Comparison of ENCODE assay signal across 9 cellular contexts in the genomic region with DNA sequence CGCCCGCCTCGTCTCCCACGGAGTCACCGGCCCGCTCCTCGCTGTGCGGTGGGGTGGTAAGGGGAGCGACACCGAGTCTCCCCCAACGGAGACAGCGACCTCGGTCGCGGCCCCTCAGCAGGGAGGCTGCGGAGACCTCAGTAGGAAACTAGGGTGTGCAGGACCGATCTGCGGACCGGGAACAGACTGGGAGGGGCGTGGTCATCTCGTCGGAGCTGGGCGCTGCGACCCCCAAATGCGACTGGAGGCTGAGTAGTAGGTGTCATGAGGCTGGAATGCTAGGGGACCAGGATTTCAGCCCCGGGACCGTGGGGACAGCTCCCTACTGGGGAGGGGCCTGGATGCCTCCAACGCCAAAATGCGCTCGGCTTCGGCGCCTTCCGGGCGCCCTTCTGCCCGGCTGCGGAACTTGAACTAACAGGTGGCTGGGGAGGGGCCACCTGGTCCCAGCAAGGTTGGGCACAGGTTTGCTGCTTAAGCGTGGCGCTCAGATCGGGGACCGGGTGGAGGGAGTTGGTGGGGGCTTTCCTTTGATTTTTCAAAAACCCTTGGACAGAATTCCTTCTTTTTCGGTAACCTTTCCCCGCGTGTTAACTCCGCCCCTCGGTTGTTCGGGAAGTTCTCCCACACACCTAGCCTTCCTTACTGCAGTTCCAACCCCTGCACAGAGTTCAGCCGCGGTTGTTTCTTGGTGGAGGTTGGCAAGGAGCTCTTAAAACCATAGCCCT. TPM values are rescaled to one million over a fixed set of nuclear protein-coding genes. Genes with fewer than 3 reads are reported as not detected.
DNase-seq lines count a peak whose midpoint lies in the region; ATAC-seq, FAIRE-seq and TF ChIP-seq lines count a peak whose summit lies in the region.
"Had no signal": no experiment of that assay in that cellular context is flagged by ENCODE, and none has a peak within 500 bp of the region (broad histone marks: within the 10 kb centered on the region; RNA-seq: fewer than 3 reads in every experiment).

No MANE protein-coding gene starts in this region.

- no peak for FAIRE-seq in astrocyte (lab: Jason Lieb, UNC)
- no peak for FAIRE-seq in HepG2 (lab: Jason Lieb, UNC)

- CTCF ChIA-PET in activated CD8-positive, alpha-beta memory T cell treated with anti-CD3 and anti-CD28 coated beads, Interleukin-2, amount 10 ng/mL, durations not matched to agents 7 days and 5 days (lab: Charles Lee): interaction anchor here (1.3 kb wide), 1 partner anchor 67 kb away, joined by 3 read pairs; no protein-coding TSS in a partner anchor
- CTCF ChIA-PET in HepG2 (lab: Yijun Ruan, JAX; ENCODE audit: low intra/inter-chr PET ratio, low total read pairs): no interaction called here

- TF ChIP-seq CTCF in astrocyte (IDR thresholded peaks at IDR 0.05; ENCODE audit: insufficient read depth, low read depth, low read length) (no peak), HepG2 (CRISPR knock-in tag; IDR thresholded peaks at IDR 0.05) (no peak), tibial artery (IDR thresholded peaks at IDR 0.05) (no peak)

- H3K36me3 ChIP-seq in astrocyte (ENCODE audit: insufficient read depth, low read length) (no peaks in the 10 kb centered on the region), HepG2 (replicated peaks in 1 of 2; ENCODE audit: control insufficient read depth in 1 of 2, insufficient read depth in 2 of 2, low read length in 2 of 2) (no peaks in the 10 kb centered on the region), tibial artery (no peaks in the 10 kb centered on the region)

- peak overlapping the region; percentile 66 for H2AFZ ChIP-seq in astrocyte (ENCODE audit: low read depth, low read length)
- H2AFZ ChIP-seq in HepG2 (ENCODE audit: low read length): no peak overlapping the region

- H4K20me1 ChIP-seq in astrocyte (ENCODE audit: insufficient read depth, low read length): no peaks in the 10 kb centered on the region
- no peaks in the 10 kb centered on the region for H4K20me1 ChIP-seq in HepG2 (ENCODE audit: insufficient read depth, low read length)

- no TSS peak for BruUV-seq in HepG2 (replicated peaks; lab: Mats Ljungman, UMichigan)

- H3K9me3 Mint-ChIP-seq in activated CD8-positive, alpha-beta memory T cell treated with anti-CD3 and anti-CD28 coated beads, Interleukin-2, amount 10 ng/mL, durations not matched to agents 7 days and 5 days (ENCODE audit: low read depth): no peaks in the 10 kb centered on the region
- peaks cover 3% of the 10 kb centered on the region for H3K9me3 Mint-ChIP-seq in astrocyte (ENCODE audit: unreplicated experiment)

- POLR2A ChIA-PET in HepG2 (lab: Yijun Ruan, JAX): no interaction called here

- H3K4me2 ChIP-seq in astrocyte (ENCODE audit: low read length) (peak overlapping the region; percentile 85), HepG2 (ENCODE audit: low read depth, low read length) (no peak overlapping the region)

- H3K9me3 ChIP-seq in astrocyte (ENCODE audit: insufficient read depth, low read depth, low read length) (no peaks in the 10 kb centered on the region), HepG2 (ENCODE audit: low read length) (no peaks in the 10 kb centered on the region), tibial artery (no peaks in the 10 kb centered on the region)

- intact Hi-C loops in HepG2 (cut with micrococcal nuclease; ENCODE audit: unreplicated experiment): loop anchor here (5.0 kb wide), 1 partner anchor 1964 kb away; no protein-coding TSS in a partner anchor
- intact Hi-C loops in tibial artery (cut with DNase I; ENCODE audit: low total_unique reads): no loop called here

- H3K9ac ChIP-seq in astrocyte (ENCODE audit: low read length) (no peak overlapping the region), HepG2 (ENCODE audit: insufficient read depth, low read depth, low read length) (no peak overlapping the region)

- no peak overlapping the region for H3K27ac ChIP-seq in astrocyte (ENCODE audit: low read depth, low read length)
- no peak overlapping the region for H3K27ac ChIP-seq in HepG2 (ENCODE audit: extremely low read length, insufficient read depth, low read length)
- H3K27ac ChIP-seq in tibial artery: no peak overlapping the region

- TF ChIP-seq RAD21 in HepG2 (CRISPR knock-in tag; IDR thresholded peaks at IDR 0.05): no peak

- H3K27me3 Mint-ChIP-seq in activated CD8-positive, alpha-beta memory T cell treated with anti-CD3 and anti-CD28 coated beads, Interleukin-2, amount 10 ng/mL, durations not matched to agents 7 days and 5 days: peaks cover 68% of the 10 kb centered on the region
- H3K27me3 Mint-ChIP-seq in astrocyte (ENCODE audit: low read depth, unreplicated experiment): peaks cover 65% of the 10 kb centered on the region

- H3K4me1 Mint-ChIP-seq in activated CD8-positive, alpha-beta memory T cell treated with anti-CD3 and anti-CD28 coated beads, Interleukin-2, amount 10 ng/mL, durations not matched to agents 7 days and 5 days: peaks cover 9% of the 10 kb centered on the region
- no peaks in the 10 kb centered on the region for H3K4me1 Mint-ChIP-seq in astrocyte (ENCODE audit: low read depth, unreplicated experiment)

- H3K27me3 ChIP-seq in astrocyte (ENCODE audit: insufficient read depth, low read length): peaks cover 52% of the 10 kb centered on the region
- peaks cover 9 to 77% of the 10 kb centered on the region in 2 experiments; a peak in 4 of 5 replicates for H3K27me3 ChIP-seq in HepG2 (ENCODE audit: control insufficient read depth in 1 of 2, insufficient read depth in 2 of 2, low read length in 2 of 2)
- peaks cover 0 to 88% of the 10 kb centered on the region in 2 donors for H3K27me3 ChIP-seq in tibial artery

- no peak for TF ChIP-seq POLR2A in HepG2 (IDR thresholded peaks at IDR 0.05; ENCODE audit: insufficient read depth in 1 of 2, low read depth in 2 of 2, low read length in 2 of 2)

- H3K4me3 ChIP-seq in astrocyte (ENCODE audit: insufficient read depth, low read depth, low read length) (peak overlapping the region; percentile 37), HepG2 (replicated peaks in 1 of 3; ENCODE audit: insufficient read depth in 1 of 3, low read depth in 2 of 3, low read length in 3 of 3) (no peak overlapping the region), tibial artery (peak overlapping the region; percentile 31 to 51)

- no peak for DNase-seq in activated CD8-positive, alpha-beta memory T cell treated with anti-CD3 and anti-CD28 coated beads, Interleukin-2, amount 10 ng/mL, durations not matched to agents 7 days and 5 days
- DNase-seq in activated CD8-positive, alpha-beta memory T cell treated with anti-CD3 and anti-CD28 coated beads, Interleukin-2, amount 50 U/mL, for 4 hours: no peak
- DNase-seq in astrocyte (ENCODE audit: low read depth) (no peak), HepG2 (ENCODE audit: low spot score) (no peak), tibial artery (no peak), cerebellar cortex (ENCODE audit: low spot score) (no peak), NCI-H1930 (lab: John Stamatoyannopoulos, UW) (no peak), SW480 (ENCODE audit: low spot score) (no peak)
- DNase-seq: central memory CD4-positive, alpha-beta T cell had no signal

- H3K4me1 ChIP-seq in astrocyte (ENCODE audit: insufficient read depth, low read length) (peaks cover 4% of the 10 kb centered on the region), HepG2 (ENCODE audit: insufficient read depth, low read length) (peaks cover 8% of the 10 kb centered on the region; the same call in 1 of the 2 replicates), tibial artery (peaks cover 0 to 24% (median 17%) of the 10 kb centered on the region in 4 donors)

- H3K79me2 ChIP-seq in astrocyte (ENCODE audit: insufficient read depth, low read length) (no peaks in the 10 kb centered on the region), HepG2 (ENCODE audit: insufficient read depth, low read length) (no peaks in the 10 kb centered on the region)

- TF ChIP-seq EP300 in HepG2 (IDR thresholded peaks at IDR 0.05; ENCODE audit: low read depth in 2 of 2, low read length in 2 of 2): no peak
- no peak for TF ChIP-seq EP300 in HepG2 (CRISPR knock-in tag; IDR thresholded peaks at IDR 0.05; ENCODE audit: borderline replicate concordance)

- H3K27ac Mint-ChIP-seq in activated CD8-positive, alpha-beta memory T cell treated with anti-CD3 and anti-CD28 coated beads, Interleukin-2, amount 10 ng/mL, durations not matched to agents 7 days and 5 days: no peak overlapping the region
- H3K27ac Mint-ChIP-seq in astrocyte (ENCODE audit: unreplicated experiment): no peak overlapping the region

- 30% methylated on average over 35 of the region's 48 CpGs for WGBS in HepG2 (ENCODE audit: low lambda C conversion rate)

- in situ Hi-C loops in HepG2 (cut with HindIII; ENCODE audit: extremely low pct_ligation_motif_present, low pct_unique_long_range_greater_than_20kb): no loop called here

- ATAC-seq in activated CD8-positive, alpha-beta memory T cell treated with anti-CD3 and anti-CD28 coated beads, Interleukin-2, amount 10 ng/mL, durations not matched to agents 7 days and 5 days: no peak
- ATAC-seq in HepG2: no peak

- peak overlapping the region; percentile 32 for H3K4me3 Mint-ChIP-seq in activated CD8-positive, alpha-beta memory T cell treated with anti-CD3 and anti-CD28 coated beads, Interleukin-2, amount 10 ng/mL, durations not matched to agents 7 days and 5 days
- H3K4me3 Mint-ChIP-seq in astrocyte (ENCODE audit: unreplicated experiment): peak overlapping the region; percentile 62

- no peaks in the 10 kb centered on the region for H3K36me3 Mint-ChIP-seq in activated CD8-positive, alpha-beta memory T cell treated with anti-CD3 and anti-CD28 coated beads, Interleukin-2, amount 10 ng/mL, durations not matched to agents 7 days and 5 days
- no peaks in the 10 kb centered on the region for H3K36me3 Mint-ChIP-seq in astrocyte (ENCODE audit: low read depth, unreplicated experiment)

RNA-seq across cellular contexts. Expression of gene CACNG4, which starts 1.5 kb away (rescaled TPM):
- not detected for total RNA-seq in activated CD8-positive, alpha-beta memory T cell treated with anti-CD3 and anti-CD28 coated beads, Interleukin-2, amount 10 ng/mL, durations not matched to agents 7 days and 5 days
- total RNA-seq in astrocyte (1.3 and 5.8 TPM in 2 replicates), HepG2 (2016; rRNA removed; fragmentation: Illumina TruSeq; extraction: Trizol) (0.09 and 0.11 TPM in 2 replicates)
- 0.09 and 0.10 TPM in 2 replicates for total RNA-seq in HepG2 (2016; cell fraction: cytosol; rRNA removed; fragmentation: Illumina TruSeq; extraction: Trizol; ENCODE audit: low read depth)
- 0.09 TPM in 2 replicates for total RNA-seq in HepG2 (2016; cell fraction: insoluble cytoplasmic fraction; rRNA removed; fragmentation: Illumina TruSeq; extraction: Trizol)
- total RNA-seq in HepG2 (2016; cell fraction: membrane; rRNA removed; fragmentation: Illumina TruSeq; extraction: Trizol): 0.17 and 0.19 TPM in 2 replicates
- not detected in 2 replicates for total RNA-seq in HepG2 (2016; cell fraction: nucleus; rRNA removed; fragmentation: Illumina TruSeq; extraction: Trizol)
- polyA plus RNA-seq in HepG2 (2011; rRNA removed): 0.09 and 0.17 TPM in 2 replicates
- 0.14 and 0.19 TPM in 2 replicates for polyA plus RNA-seq in HepG2 (2011; cell fraction: cytosol; rRNA removed)
- polyA plus RNA-seq in HepG2 (2011; cell fraction: nucleus; rRNA removed): 0.07 and 0.21 TPM in 2 replicates
- 0.08 and 0.12 TPM in 2 replicates for polyA plus RNA-seq in HepG2 (2012)
- polyA plus RNA-seq in HepG2 (2016; cell fraction: cytosol; fragmentation: Illumina TruSeq; extraction: Trizol; ENCODE audit: low read depth): 0.12 and 0.14 TPM in 2 replicates
- polyA plus RNA-seq in HepG2 (2016; cell fraction: insoluble cytoplasmic fraction; fragmentation: Illumina TruSeq; extraction: Trizol; ENCODE audit: low read depth): 0.09 TPM in 1 of 2 replicates, not detected in the other
- polyA plus RNA-seq in HepG2 (2016; cell fraction: membrane; fragmentation: Illumina TruSeq; extraction: Trizol; ENCODE audit: low read depth): 0.17 and 0.26 TPM in 2 replicates
- polyA plus RNA-seq in HepG2 (2016; cell fraction: nucleus; fragmentation: Illumina TruSeq; extraction: Trizol; ENCODE audit: insufficient read depth, low read depth): not detected in 2 replicates
- polyA minus RNA-seq in HepG2 (2011; rRNA and poly(A)+ RNA removed; ENCODE audit: low replicate concordance): 0.22 TPM in 1 of 2 replicates, not detected in the other
- not detected in 2 replicates for polyA minus RNA-seq in HepG2 (2011; cell fraction: cytosol; rRNA and poly(A)+ RNA removed)
- polyA minus RNA-seq in HepG2 (2011; cell fraction: nucleus; rRNA and poly(A)+ RNA removed): not detected in 2 replicates

Comparison
In these comparisons a context has a peak if more than half of its experiments do, and no peak if none do; other contexts are left out.
1. H3K4me3 ChIP-seq: peak in astrocyte (single experiment) and tibial artery (2 of 2); none in HepG2 (0 of 3).